ENCODE assay signal across 15 cellular contexts in genomic region chr12:58416211-58416610, GRCh38.
DNase-seq lines count a peak whose midpoint lies in the region; ATAC-seq, FAIRE-seq and TF ChIP-seq lines count a peak whose summit lies in the region.
"Had no signal": no experiment of that assay in that cellular context is flagged by ENCODE, and none has a peak within 500 bp of the region (broad histone marks: within the 10 kb centered on the region; RNA-seq: fewer than 3 reads in every experiment).

No MANE protein-coding gene starts in this region.

- H3K27ac Mint-ChIP-seq in activated naive CD8-positive, alpha-beta T cell treated with anti-CD3 and anti-CD28 coated beads, Interleukin-2, amount 50 U/mL, for 24 hours, result no peak overlapping the region
- H3K27ac Mint-ChIP-seq: activated T-helper 17 cell treated with anti-CD3 and anti-CD28 coated beads, Interleukin-2, amount 50 U/mL, for 72 hours had no signal

- WGBS in HepG2 (ENCODE audit: low lambda C conversion rate), result 19% methylated on average over 2 of the region's 2 CpGs

- peaks cover 4% of the 10 kb centered on the region for H3K27me3 Mint-ChIP-seq in activated naive CD8-positive, alpha-beta T cell treated with anti-CD3 and anti-CD28 coated beads, Interleukin-2, amount 50 U/mL, for 24 hours

- peak in 1 of 2 donors; percentile 85 for DNase-seq in cardiac muscle cell (ENCODE audit: low read depth in 1 of 2, low spot score in 1 of 2)
- DNase-seq in Right ventricle myocardium inferior (ENCODE audit: missing footprints), result no peak
- peak; percentile 92 for DNase-seq in fibroblast of villous mesenchyme (ENCODE audit: low read depth)
- DNase-seq in H7, result no peak
- DNase-seq in NCI-H524 treated with DMSO at 0.1 percent for 48 hours (lab: John Stamatoyannopoulos, UW), result no peak
- no peak for DNase-seq in activated naive CD8-positive, alpha-beta T cell treated with anti-CD3 and anti-CD28 coated beads, Interleukin-2, amount 50 U/mL, for 24 hours
- no peak for DNase-seq in HepG2 (ENCODE audit: low spot score)
- DNase-seq: activated CD4-positive, CD25-positive, alpha-beta regulatory T cell; MM.1S; ovary; upper lobe of left lung had no signal

- POLR2A ChIA-PET in HepG2 (lab: Yijun Ruan, JAX), result no interaction called here

- no peak for TF ChIP-seq EP300 in HepG2 (IDR thresholded peaks at IDR 0.05; ENCODE audit: low read depth in 2 of 2, low read length in 2 of 2)
- no peak for TF ChIP-seq EP300 in HepG2 (CRISPR knock-in tag; IDR thresholded peaks at IDR 0.05; ENCODE audit: borderline replicate concordance)

- CTCF ChIA-PET in HepG2 (lab: Yijun Ruan, JAX; ENCODE audit: low intra/inter-chr PET ratio, low total read pairs), result no interaction called here

- ATAC-seq in Right ventricle myocardium inferior, result no peak
- ATAC-seq in SK-N-SH treated with all-trans-retinoic acid at 6 μM for 48 hours, result peak; percentile 67
- ATAC-seq in activated naive CD8-positive, alpha-beta T cell treated with anti-CD3 and anti-CD28 coated beads, Interleukin-2, amount 50 U/mL, for 24 hours, result no peak
- ATAC-seq in HepG2, result no peak
- ATAC-seq: activated T-helper 17 cell treated with anti-CD3 and anti-CD28 coated beads, Interleukin-2, amount 50 U/mL, for 72 hours had no signal

- no peaks in the 10 kb centered on the region for H4K20me1 ChIP-seq in HepG2 (ENCODE audit: insufficient read depth, low read length)
- H4K20me1 ChIP-seq: BLaER1 had no signal

- no peak overlapping the region for H3K9ac ChIP-seq in HepG2 (ENCODE audit: insufficient read depth, low read depth, low read length)
- H3K9ac ChIP-seq: BLaER1 had no signal

- no peaks in the 10 kb centered on the region for H3K36me3 ChIP-seq in cardiac muscle cell
- no peaks in the 10 kb centered on the region for H3K36me3 ChIP-seq in H7 (replicated peaks; ENCODE audit: control insufficient read depth, insufficient read depth, low read length)
- no peaks in the 10 kb centered on the region for H3K36me3 ChIP-seq in HepG2 (replicated peaks in 1 of 2; ENCODE audit: control insufficient read depth in 1 of 2, insufficient read depth in 2 of 2, low read length in 2 of 2)
- H3K36me3 ChIP-seq: BLaER1, ovary, upper lobe of left lung had no signal

- no TSS peak for BruUV-seq in HepG2 (replicated peaks; lab: Mats Ljungman, UMichigan)

- H3K9me3 Mint-ChIP-seq in activated naive CD8-positive, alpha-beta T cell treated with anti-CD3 and anti-CD28 coated beads, Interleukin-2, amount 50 U/mL, for 24 hours, result no peaks in the 10 kb centered on the region
- H3K9me3 Mint-ChIP-seq: activated T-helper 17 cell treated with anti-CD3 and anti-CD28 coated beads, Interleukin-2, amount 50 U/mL, for 72 hours had no signal

- FAIRE-seq in HepG2 (lab: Jason Lieb, UNC), result no peak
- FAIRE-seq: endometrium had no signal

- H3K4me3 ChIP-seq in cardiac muscle cell (no peak overlapping the region), fibroblast of villous mesenchyme (ENCODE audit: low read depth, low read length) (no peak overlapping the region), H7 (ENCODE audit: insufficient read depth, low read depth, low read length) (no peak overlapping the region), HepG2 (replicated peaks in 1 of 3; ENCODE audit: insufficient read depth in 1 of 3, low read depth in 2 of 3, low read length in 3 of 3) (no peak overlapping the region)
- H3K4me3 ChIP-seq: BLaER1, ovary, upper lobe of left lung had no signal

- H3K4me1 Mint-ChIP-seq in activated naive CD8-positive, alpha-beta T cell treated with anti-CD3 and anti-CD28 coated beads, Interleukin-2, amount 50 U/mL, for 24 hours, result no peaks in the 10 kb centered on the region
- H3K4me1 Mint-ChIP-seq: activated T-helper 17 cell treated with anti-CD3 and anti-CD28 coated beads, Interleukin-2, amount 50 U/mL, for 72 hours had no signal

- no peak overlapping the region for H3K27ac ChIP-seq in cardiac muscle cell
- H3K27ac ChIP-seq in HepG2 (ENCODE audit: extremely low read length, insufficient read depth, low read length), result no peak overlapping the region
- H3K27ac ChIP-seq: BLaER1, ovary, upper lobe of left lung had no signal

- H3K9me3 ChIP-seq in cardiac muscle cell (ENCODE audit: low read depth) (no peaks in the 10 kb centered on the region), HepG2 (ENCODE audit: low read length) (no peaks in the 10 kb centered on the region)
- H3K9me3 ChIP-seq: BLaER1, ovary, upper lobe of left lung had no signal

- no peak for TF ChIP-seq RAD21 in HepG2 (CRISPR knock-in tag; IDR thresholded peaks at IDR 0.05)

- H3K4me3 Mint-ChIP-seq in activated naive CD8-positive, alpha-beta T cell treated with anti-CD3 and anti-CD28 coated beads, Interleukin-2, amount 50 U/mL, for 24 hours, result no peak overlapping the region
- H3K4me3 Mint-ChIP-seq: activated T-helper 17 cell treated with anti-CD3 and anti-CD28 coated beads, Interleukin-2, amount 50 U/mL, for 72 hours had no signal

- no peaks in the 10 kb centered on the region for H3K27me3 ChIP-seq in cardiac muscle cell
- no peaks in the 10 kb centered on the region for H3K27me3 ChIP-seq in H7 (ENCODE audit: control insufficient read depth, insufficient read depth, low read length)
- no peaks in the 10 kb centered on the region for H3K27me3 ChIP-seq in HepG2 (ENCODE audit: control insufficient read depth in 1 of 2, insufficient read depth in 2 of 2, low read length in 2 of 2)
- H3K27me3 ChIP-seq: BLaER1, ovary, upper lobe of left lung had no signal

- H3K4me2 ChIP-seq in HepG2 (ENCODE audit: low read depth, low read length), result no peak overlapping the region
- H3K4me2 ChIP-seq: BLaER1 had no signal

- H3K4me1 ChIP-seq in cardiac muscle cell (ENCODE audit: low read depth) (no peaks in the 10 kb centered on the region), HepG2 (ENCODE audit: insufficient read depth, low read length) (no peaks in the 10 kb centered on the region)
- H3K4me1 ChIP-seq: BLaER1, upper lobe of left lung had no signal

- H3K36me3 Mint-ChIP-seq in activated naive CD8-positive, alpha-beta T cell treated with anti-CD3 and anti-CD28 coated beads, Interleukin-2, amount 50 U/mL, for 24 hours (ENCODE audit: low read depth), result no peaks in the 10 kb centered on the region

- in situ Hi-C loops in HepG2 (cut with HindIII; ENCODE audit: extremely low pct_ligation_motif_present, low pct_unique_long_range_greater_than_20kb), result no loop called here

- no peaks in the 10 kb centered on the region for H3K79me2 ChIP-seq in HepG2 (ENCODE audit: insufficient read depth, low read length)

- intact Hi-C loops in Right ventricle myocardium inferior (cut with DNase I) (no loop called here), HepG2 (cut with micrococcal nuclease; ENCODE audit: unreplicated experiment) (no loop called here)

- H2AFZ ChIP-seq in HepG2 (ENCODE audit: low read length), result no peak overlapping the region

- TF ChIP-seq CTCF in cardiac muscle cell (IDR thresholded peaks at IDR 0.05; ENCODE audit: low read depth, low read length) (peak; percentile 38), fibroblast of villous mesenchyme (IDR thresholded peaks at IDR 0.05; ENCODE audit: insufficient read depth, low read depth, low read length) (peak; percentile 47), HepG2 (CRISPR knock-in tag; IDR thresholded peaks at IDR 0.05) (no peak)

- no peak for TF ChIP-seq POLR2A in HepG2 (IDR thresholded peaks at IDR 0.05; ENCODE audit: insufficient read depth in 1 of 2, low read depth in 2 of 2, low read length in 2 of 2)

TF ChIP-seq in SK-N-SH treated with all-trans-retinoic acid at 6 μM for 48 hours, 23 proteins besides CTCF, POLR2A, EP300 and RAD21 (continues in another document):
- TF ChIP-seq ZNF70 (CRISPR knock-in tag; IDR thresholded peaks at IDR 0.05) (no peak), ZFP30 (CRISPR knock-in tag; IDR thresholded peaks at IDR 0.05) (no peak), TCF4 (CRISPR knock-in tag; IDR thresholded peaks at IDR 0.05; ENCODE audit: borderline replicate concordance) (no peak), TOX (CRISPR knock-in tag; IDR thresholded peaks at IDR 0.05; ENCODE audit: borderline replicate concordance) (no peak), ISL1 (CRISPR knock-in tag; IDR thresholded peaks at IDR 0.05) (no peak), CSDC2 (CRISPR knock-in tag; IDR thresholded peaks at IDR 0.05) (no peak), ESRRG (CRISPR knock-in tag; IDR thresholded peaks at IDR 0.05) (no peak)
- TF ChIP-seq, protein P1, sequence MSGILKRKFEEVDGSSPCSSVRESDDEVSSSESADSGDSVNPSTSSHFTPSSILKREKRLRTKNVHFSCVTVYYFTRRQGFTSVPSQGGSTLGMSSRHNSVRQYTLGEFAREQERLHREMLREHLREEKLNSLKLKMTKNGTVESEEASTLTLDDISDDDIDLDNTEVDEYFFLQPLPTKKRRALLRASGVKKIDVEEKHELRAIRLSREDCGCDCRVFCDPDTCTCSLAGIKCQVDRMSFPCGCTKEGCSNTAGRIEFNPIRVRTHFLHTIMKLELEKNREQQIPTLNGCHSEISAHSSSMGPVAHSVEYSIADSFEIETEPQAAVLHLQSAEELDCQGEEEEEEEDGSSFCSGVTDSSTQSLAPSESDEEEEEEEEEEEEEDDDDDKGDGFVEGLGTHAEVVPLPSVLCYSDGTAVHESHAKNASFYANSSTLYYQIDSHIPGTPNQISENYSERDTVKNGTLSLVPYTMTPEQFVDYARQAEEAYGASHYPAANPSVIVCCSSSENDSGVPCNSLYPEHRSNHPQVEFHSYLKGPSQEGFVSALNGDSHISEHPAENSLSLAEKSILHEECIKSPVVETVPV (CRISPR knock-in tag; IDR thresholded peaks at IDR 0.05), result no peak

TF ChIP-seq in HepG2, 621 proteins besides CTCF, POLR2A, EP300 and RAD21 (continues in another document):
- TF ChIP-seq TOPORS (CRISPR knock-in tag; IDR thresholded peaks at IDR 0.05) (no peak), ZFP36 (IDR thresholded peaks at IDR 0.05; ENCODE audit: borderline replicate concordance, low read depth, low read length, partially characterized antibody) (no peak), ZNF432 (CRISPR knock-in tag; IDR thresholded peaks at IDR 0.05; ENCODE audit: borderline replicate concordance) (no peak), CREB1 (IDR thresholded peaks at IDR 0.05) (no peak), CREB1 (CRISPR knock-in tag; IDR thresholded peaks at IDR 0.05) (no peak), MTA3 (CRISPR knock-in tag; IDR thresholded peaks at IDR 0.05) (no peak), ZNF879 (CRISPR knock-in tag; IDR thresholded peaks at IDR 0.05) (no peak), ZNF20 (CRISPR knock-in tag; IDR thresholded peaks at IDR 0.05) (no peak), ZNF605 (CRISPR knock-in tag; IDR thresholded peaks at IDR 0.05) (no peak), ZC3H4 (CRISPR knock-in tag; IDR thresholded peaks at IDR 0.05; ENCODE audit: borderline replicate concordance) (no peak)
